1 cellular context compared by ENCODE assay signal in the genomic region with DNA sequence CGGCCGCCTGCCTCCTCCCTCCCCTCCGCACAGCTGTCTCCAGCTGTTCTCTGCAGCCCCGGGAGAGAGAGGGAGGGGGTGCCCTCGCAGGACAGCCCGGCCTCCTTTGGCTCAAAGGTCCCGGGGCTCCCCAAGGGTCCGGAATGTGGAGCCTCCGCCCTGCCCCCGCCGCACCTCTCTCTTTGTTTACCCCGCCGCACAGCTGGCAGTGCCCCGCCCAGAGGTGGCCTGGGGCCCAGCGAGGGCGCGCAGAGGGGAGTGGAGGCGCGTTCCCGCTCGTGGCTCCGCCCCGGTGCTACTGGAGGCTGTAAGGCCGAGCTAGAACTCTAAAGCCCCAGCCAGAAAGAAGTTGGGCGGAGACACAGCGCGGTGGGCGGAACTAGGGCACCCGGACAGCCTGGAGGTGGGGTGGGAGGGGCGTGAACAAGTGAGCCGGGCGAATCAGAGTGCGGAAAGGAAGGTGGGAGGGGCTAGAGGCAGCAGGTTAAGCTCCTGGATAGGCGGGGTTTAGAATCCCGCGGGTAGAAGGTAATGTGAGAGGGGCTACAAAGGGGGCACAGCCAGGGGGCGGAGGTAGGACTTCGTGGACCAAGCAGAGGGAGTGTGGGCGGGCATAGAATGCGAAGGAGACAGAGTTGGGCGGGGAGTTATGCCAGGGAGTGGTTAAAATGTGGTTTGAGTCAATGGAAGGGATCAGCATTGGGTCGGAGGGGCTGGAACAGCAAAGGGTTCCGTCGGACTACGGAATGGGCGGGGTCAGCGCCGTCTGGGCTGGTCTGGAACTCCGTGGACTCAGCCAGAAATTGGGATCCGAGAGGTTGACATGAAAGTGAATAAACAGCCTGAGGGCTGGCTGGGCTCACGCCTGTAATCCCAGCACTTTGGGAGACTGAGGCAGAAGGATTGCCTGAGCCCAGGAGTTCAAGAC.
TF ChIP-seq lines count a peak whose summit lies in the region.

No MANE protein-coding gene starts in this region.

TF ChIP-seq in HepG2, 621 proteins besides CTCF, POLR2A, EP300 and RAD21 (continued from another document and continues in another):
- peak; percentile 91 for TF ChIP-seq ARID5B (CRISPR knock-in tag; IDR thresholded peaks at IDR 0.05)
- TF ChIP-seq, protein P1, sequence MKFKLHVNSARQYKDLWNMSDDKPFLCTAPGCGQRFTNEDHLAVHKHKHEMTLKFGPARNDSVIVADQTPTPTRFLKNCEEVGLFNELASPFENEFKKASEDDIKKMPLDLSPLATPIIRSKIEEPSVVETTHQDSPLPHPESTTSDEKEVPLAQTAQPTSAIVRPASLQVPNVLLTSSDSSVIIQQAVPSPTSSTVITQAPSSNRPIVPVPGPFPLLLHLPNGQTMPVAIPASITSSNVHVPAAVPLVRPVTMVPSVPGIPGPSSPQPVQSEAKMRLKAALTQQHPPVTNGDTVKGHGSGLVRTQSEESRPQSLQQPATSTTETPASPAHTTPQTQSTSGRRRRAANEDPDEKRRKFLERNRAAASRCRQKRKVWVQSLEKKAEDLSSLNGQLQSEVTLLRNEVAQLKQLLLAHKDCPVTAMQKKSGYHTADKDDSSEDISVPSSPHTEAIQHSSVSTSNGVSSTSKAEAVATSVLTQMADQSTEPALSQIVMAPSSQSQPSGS (CRISPR knock-in tag; IDR thresholded peaks at IDR 0.05) = peak; percentile 90
- TF ChIP-seq RXRB (CRISPR knock-in tag; IDR thresholded peaks at IDR 0.05; ENCODE audit: borderline replicate concordance) = peak; percentile 85
- no peak; the same call in 1 of the 2 replicates for TF ChIP-seq ZMAT3 (CRISPR knock-in tag; conservative IDR thresholded peaks at IDR 0.05)
- peak; percentile 95 for TF ChIP-seq TARDBP (CRISPR knock-in tag; IDR thresholded peaks at IDR 0.05)
- peak; percentile 90 for TF ChIP-seq TBX3 (IDR thresholded peaks at IDR 0.05; ENCODE audit: borderline replicate concordance)
- peak; percentile 62; the same call in 1 of the 2 replicates for TF ChIP-seq JDP2 (CRISPR knock-in tag; IDR thresholded peaks at IDR 0.05; ENCODE audit: borderline replicate concordance)
- TF ChIP-seq THRA (CRISPR knock-in tag; IDR thresholded peaks at IDR 0.05; ENCODE audit: borderline replicate concordance) = peak; percentile 86
- TF ChIP-seq, protein P2, sequence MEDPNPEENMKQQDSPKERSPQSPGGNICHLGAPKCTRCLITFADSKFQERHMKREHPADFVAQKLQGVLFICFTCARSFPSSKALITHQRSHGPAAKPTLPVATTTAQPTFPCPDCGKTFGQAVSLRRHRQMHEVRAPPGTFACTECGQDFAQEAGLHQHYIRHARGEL (CRISPR knock-in tag; IDR thresholded peaks at IDR 0.05) = 0 out of 2 replicates have a peak, but pooled peaks have one; percentile 54
- TF ChIP-seq ZNF33A (CRISPR knock-in tag; IDR thresholded peaks at IDR 0.05; ENCODE audit: borderline replicate concordance) = no peak
- peak; percentile 75; the same call in 1 of the 2 replicates for TF ChIP-seq SPEN (CRISPR knock-in tag; IDR thresholded peaks at IDR 0.05; ENCODE audit: low read depth)
- no peak for TF ChIP-seq ISX (CRISPR knock-in tag; conservative IDR thresholded peaks at IDR 0.05)
- TF ChIP-seq MNT (IDR thresholded peaks at IDR 0.05) = peak; percentile 45
- 0 out of 2 replicates have a peak, but pooled peaks have one; percentile 66 for TF ChIP-seq NR2F2 (IDR thresholded peaks at IDR 0.05; ENCODE audit: borderline replicate concordance, low read depth)
- peak; percentile 52; the same call in 1 of the 2 replicates for TF ChIP-seq SOX13 (IDR thresholded peaks at IDR 0.05)
- peak in 1 of 2 experiments; percentile 90; a peak in 2 of 4 replicates for TF ChIP-seq SOX13 (CRISPR knock-in tag; conservative IDR thresholded peaks at IDR 0.05 in 1 of 2, IDR thresholded peaks at IDR 0.05 in 1 of 2)
- TF ChIP-seq, protein P3, sequence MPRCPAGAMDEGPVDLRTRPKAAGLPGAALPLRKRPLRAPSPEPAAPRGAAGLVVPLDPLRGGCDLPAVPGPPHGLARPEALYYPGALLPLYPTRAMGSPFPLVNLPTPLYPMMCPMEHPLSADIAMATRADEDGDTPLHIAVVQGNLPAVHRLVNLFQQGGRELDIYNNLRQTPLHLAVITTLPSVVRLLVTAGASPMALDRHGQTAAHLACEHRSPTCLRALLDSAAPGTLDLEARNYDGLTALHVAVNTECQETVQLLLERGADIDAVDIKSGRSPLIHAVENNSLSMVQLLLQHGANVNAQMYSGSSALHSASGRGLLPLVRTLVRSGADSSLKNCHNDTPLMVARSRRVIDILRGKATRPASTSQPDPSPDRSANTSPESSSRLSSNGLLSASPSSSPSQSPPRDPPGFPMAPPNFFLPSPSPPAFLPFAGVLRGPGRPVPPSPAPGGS (CRISPR knock-in tag; IDR thresholded peaks at IDR 0.05) = peak; percentile 72; the same call in 1 of the 2 replicates
- TF ChIP-seq, protein P4, sequence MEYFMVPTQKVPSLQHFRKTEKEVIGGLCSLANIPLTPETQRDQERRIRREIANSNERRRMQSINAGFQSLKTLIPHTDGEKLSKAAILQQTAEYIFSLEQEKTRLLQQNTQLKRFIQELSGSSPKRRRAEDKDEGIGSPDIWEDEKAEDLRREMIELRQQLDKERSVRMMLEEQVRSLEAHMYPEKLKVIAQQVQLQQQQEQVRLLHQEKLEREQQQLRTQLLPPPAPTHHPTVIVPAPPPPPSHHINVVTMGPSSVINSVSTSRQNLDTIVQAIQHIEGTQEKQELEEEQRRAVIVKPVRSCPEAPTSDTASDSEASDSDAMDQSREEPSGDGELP (IDR thresholded peaks at IDR 0.05; ENCODE audit: borderline replicate concordance, low read depth) = peak; percentile 100
- TF ChIP-seq RNF2 (conservative IDR thresholded peaks at IDR 0.05; ENCODE audit: low read depth) = no peak
- TF ChIP-seq SP140L (CRISPR knock-in tag; IDR thresholded peaks at IDR 0.05; ENCODE audit: borderline replicate concordance) = no peak; the same call in 1 of the 2 replicates
- TF ChIP-seq WIZ (CRISPR knock-in tag; IDR thresholded peaks at IDR 0.05) = no peak
- TF ChIP-seq PREB (CRISPR knock-in tag; IDR thresholded peaks at IDR 0.05) = no peak
- peak; percentile 89 for TF ChIP-seq KDM2A (CRISPR knock-in tag; IDR thresholded peaks at IDR 0.05; ENCODE audit: borderline replicate concordance, low read depth)
- TF ChIP-seq ZNF205 (CRISPR knock-in tag; IDR thresholded peaks at IDR 0.05) = no peak; the same call in 1 of the 2 replicates
- TF ChIP-seq, protein P5, sequence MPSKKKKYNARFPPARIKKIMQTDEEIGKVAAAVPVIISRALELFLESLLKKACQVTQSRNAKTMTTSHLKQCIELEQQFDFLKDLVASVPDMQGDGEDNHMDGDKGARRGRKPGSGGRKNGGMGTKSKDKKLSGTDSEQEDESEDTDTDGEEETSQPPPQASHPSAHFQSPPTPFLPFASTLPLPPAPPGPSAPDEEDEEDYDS (CRISPR knock-in tag; IDR thresholded peaks at IDR 0.05) = peak; percentile 48; the same call in 1 of the 2 replicates
- TF ChIP-seq ZNF446 (CRISPR knock-in tag; IDR thresholded peaks at IDR 0.05) = no peak
- no peak for TF ChIP-seq PRPF4 (IDR thresholded peaks at IDR 0.05; ENCODE audit: low read depth, low read length, poor library complexity, severe bottlenecking)
- TF ChIP-seq ZNF841 (CRISPR knock-in tag; IDR thresholded peaks at IDR 0.05; ENCODE audit: borderline replicate concordance) = no peak
- TF ChIP-seq, protein P6, sequence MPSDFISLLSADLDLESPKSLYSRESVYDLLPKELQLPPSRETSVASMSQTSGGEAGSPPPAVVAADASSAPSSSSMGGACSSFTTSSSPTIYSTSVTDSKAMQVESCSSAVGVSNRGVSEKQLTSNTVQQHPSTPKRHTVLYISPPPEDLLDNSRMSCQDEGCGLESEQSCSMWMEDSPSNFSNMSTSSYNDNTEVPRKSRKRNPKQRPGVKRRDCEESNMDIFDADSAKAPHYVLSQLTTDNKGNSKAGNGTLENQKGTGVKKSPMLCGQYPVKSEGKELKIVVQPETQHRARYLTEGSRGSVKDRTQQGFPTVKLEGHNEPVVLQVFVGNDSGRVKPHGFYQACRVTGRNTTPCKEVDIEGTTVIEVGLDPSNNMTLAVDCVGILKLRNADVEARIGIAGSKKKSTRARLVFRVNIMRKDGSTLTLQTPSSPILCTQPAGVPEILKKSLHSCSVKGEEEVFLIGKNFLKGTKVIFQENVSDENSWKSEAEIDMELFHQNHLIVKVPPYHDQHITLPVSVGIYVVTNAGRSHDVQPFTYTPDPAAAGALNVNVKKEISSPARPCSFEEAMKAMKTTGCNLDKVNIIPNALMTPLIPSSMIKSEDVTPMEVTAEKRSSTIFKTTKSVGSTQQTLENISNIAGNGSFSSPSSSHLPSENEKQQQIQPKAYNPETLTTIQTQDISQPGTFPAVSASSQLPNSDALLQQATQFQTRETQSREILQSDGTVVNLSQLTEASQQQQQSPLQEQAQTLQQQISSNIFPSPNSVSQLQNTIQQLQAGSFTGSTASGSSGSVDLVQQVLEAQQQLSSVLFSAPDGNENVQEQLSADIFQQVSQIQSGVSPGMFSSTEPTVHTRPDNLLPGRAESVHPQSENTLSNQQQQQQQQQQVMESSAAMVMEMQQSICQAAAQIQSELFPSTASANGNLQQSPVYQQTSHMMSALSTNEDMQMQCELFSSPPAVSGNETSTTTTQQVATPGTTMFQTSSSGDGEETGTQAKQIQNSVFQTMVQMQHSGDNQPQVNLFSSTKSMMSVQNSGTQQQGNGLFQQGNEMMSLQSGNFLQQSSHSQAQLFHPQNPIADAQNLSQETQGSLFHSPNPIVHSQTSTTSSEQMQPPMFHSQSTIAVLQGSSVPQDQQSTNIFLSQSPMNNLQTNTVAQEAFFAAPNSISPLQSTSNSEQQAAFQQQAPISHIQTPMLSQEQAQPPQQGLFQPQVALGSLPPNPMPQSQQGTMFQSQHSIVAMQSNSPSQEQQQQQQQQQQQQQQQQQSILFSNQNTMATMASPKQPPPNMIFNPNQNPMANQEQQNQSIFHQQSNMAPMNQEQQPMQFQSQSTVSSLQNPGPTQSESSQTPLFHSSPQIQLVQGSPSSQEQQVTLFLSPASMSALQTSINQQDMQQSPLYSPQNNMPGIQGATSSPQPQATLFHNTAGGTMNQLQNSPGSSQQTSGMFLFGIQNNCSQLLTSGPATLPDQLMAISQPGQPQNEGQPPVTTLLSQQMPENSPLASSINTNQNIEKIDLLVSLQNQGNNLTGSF (CRISPR knock-in tag; IDR thresholded peaks at IDR 0.05) = no peak
- TF ChIP-seq ZNF878 (CRISPR knock-in tag; IDR thresholded peaks at IDR 0.05) = peak; percentile 94
- peak; percentile 90; the same call in 1 of the 2 replicates for TF ChIP-seq ZNF556 (CRISPR knock-in tag; IDR thresholded peaks at IDR 0.05; ENCODE audit: borderline replicate concordance)
- TF ChIP-seq, protein P7, sequence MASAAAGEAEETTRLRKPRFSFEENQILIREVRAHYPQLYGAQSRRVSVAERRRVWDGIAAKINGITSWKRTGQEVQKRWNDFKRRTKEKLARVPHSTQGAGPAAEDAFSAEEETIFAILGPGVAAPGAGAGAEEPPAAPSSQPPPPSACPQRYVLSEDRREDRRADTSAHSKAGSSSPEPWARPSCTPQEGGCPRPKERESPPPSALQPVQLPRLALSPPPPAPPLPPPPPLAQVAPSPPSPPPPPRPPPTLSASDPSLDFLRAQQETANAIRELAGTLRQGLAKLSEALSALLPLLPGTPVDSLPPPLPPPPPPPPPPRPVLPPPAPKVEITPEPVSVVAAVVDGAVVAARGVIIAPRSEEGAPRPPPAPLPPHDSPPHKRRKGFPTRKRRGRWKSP (CRISPR knock-in tag; IDR thresholded peaks at IDR 0.05) = peak; percentile 92
